ENCODE assay signal across 8 cellular contexts in genomic region chr11:120337896-120338840, GRCh38. TPM values are rescaled to one million over a fixed set of nuclear protein-coding genes. Genes with fewer than 3 reads are reported as not detected.
DNase-seq lines count a peak whose midpoint lies in the region; ATAC-seq and TF ChIP-seq lines count a peak whose summit lies in the region.

No MANE protein-coding gene starts in this region.

- TF ChIP-seq CTCF in CD8-positive, alpha-beta T cell (IDR thresholded peaks at IDR 0.05) = no peak
- no peak for TF ChIP-seq CTCF in KMS-11 (conservative IDR thresholded peaks at IDR 0.05; ENCODE audit: low read depth, low read length)
- no peak for TF ChIP-seq CTCF in body of pancreas (IDR thresholded peaks at IDR 0.05)

- H3K4me3 Mint-ChIP-seq in CD8-positive, alpha-beta T cell = peak overlapping the region; percentile 90

- H3K27ac Mint-ChIP-seq in CD8-positive, alpha-beta T cell = no peak overlapping the region

- H3K4me1 Mint-ChIP-seq in CD8-positive, alpha-beta T cell (ENCODE audit: low read depth) = peaks cover 33% of the 10 kb centered on the region

- intact Hi-C loops in CD8-positive, alpha-beta T cell (cut with DNase I, micrococcal nuclease) = loop anchor here (10.0 kb wide), 3 partner anchors 87 to 617 kb away; partner anchors contain the start of gene GRIK4 (in 1 of the 2)
- intact Hi-C loops in body of pancreas (cut with DNase I) = no loop called here

- peaks cover 24% of the 10 kb centered on the region for H3K4me1 ChIP-seq in CD8-positive, alpha-beta T cell (ENCODE audit: insufficient read depth, low read length)
- peaks cover 44% of the 10 kb centered on the region for H3K4me1 ChIP-seq in KMS-11 (ENCODE audit: low read depth, poor library complexity, severe bottlenecking)
- H3K4me1 ChIP-seq in body of pancreas = peaks cover 50% of the 10 kb centered on the region

- H3K79me2 ChIP-seq in KMS-11 (ENCODE audit: insufficient read depth, low read depth) = peaks cover 65% of the 10 kb centered on the region

- no peak overlapping the region for H2AFZ ChIP-seq in KMS-11 (ENCODE audit: low read depth)

- H3K27me3 ChIP-seq in CD8-positive, alpha-beta T cell (ENCODE audit: insufficient read depth, low read length) = peaks cover 17% of the 10 kb centered on the region
- H3K27me3 ChIP-seq in KMS-11 (ENCODE audit: insufficient read depth, low read depth) (no peaks in the 10 kb centered on the region), body of pancreas (no peaks in the 10 kb centered on the region)

- peaks cover 2% of the 10 kb centered on the region for H3K36me3 Mint-ChIP-seq in CD8-positive, alpha-beta T cell

- no peak overlapping the region for H3K27ac ChIP-seq in CD8-positive, alpha-beta T cell (ENCODE audit: low read depth, low read length)
- H3K27ac ChIP-seq in KMS-11 = peak overlapping the region; percentile 87
- peak overlapping the region; percentile 89 to 96 (median 95) for H3K27ac ChIP-seq in body of pancreas

- POLR2A ChIA-PET in CD8-positive, alpha-beta T cell (lab: Charles Lee) = interaction anchor here (0.5 kb wide), 1 partner anchor 206 kb away, joined by 7 read pairs; no protein-coding TSS in a partner anchor

- H3K4me3 ChIP-seq in CD8-positive, alpha-beta T cell (ENCODE audit: low read depth, low read length) = no peak overlapping the region
- H3K4me3 ChIP-seq in KMS-11 (IDR thresholded peaks at IDR 0.05; ENCODE audit: insufficient read depth, low read depth, low read length) (no peak overlapping the region), body of pancreas (peak overlapping the region in 1 of 2 donors; percentile 73)

- no peaks in the 10 kb centered on the region for H3K9me3 ChIP-seq in CD8-positive, alpha-beta T cell (ENCODE audit: low read length)
- H3K9me3 ChIP-seq in body of pancreas = no peaks in the 10 kb centered on the region

- H3K9me3 Mint-ChIP-seq in CD8-positive, alpha-beta T cell = no peaks in the 10 kb centered on the region

- H3K36me3 ChIP-seq in CD8-positive, alpha-beta T cell (ENCODE audit: insufficient read depth, low read length) = no peaks in the 10 kb centered on the region
- H3K36me3 ChIP-seq in KMS-11 (ENCODE audit: insufficient read depth) (no peaks in the 10 kb centered on the region), body of pancreas (replicated peaks in 1 of 2; ENCODE audit: insufficient read depth in 1 of 2, low read depth in 2 of 2) (no peaks in the 10 kb centered on the region)

- TF ChIP-seq POLR2A in body of pancreas (IDR thresholded peaks at IDR 0.05) = no peak

- H3K9ac ChIP-seq in KMS-11 = peak overlapping the region; percentile 84

- CTCF ChIA-PET in CD8-positive, alpha-beta T cell (lab: Charles Lee) = interaction anchor here (0.7 to 1.0 kb wide), 3 partner anchors 347 to 381 kb away, joined by 3 to 4 read pairs (median 3); no protein-coding TSS in a partner anchor

- ATAC-seq in CD8-positive, alpha-beta T cell = no peak
- ATAC-seq in body of pancreas (no peak), GM18867 (IDR thresholded peaks at IDR 0.05; ENCODE audit: unreplicated experiment) (no peak)

- WGBS in body of pancreas, 2 donors = 11 to 15% methylated on average over 12 of the region's 12 CpGs

- no peak for DNase-seq in CD8-positive, alpha-beta T cell
- peak in 1 of 4 donors; percentile 39 for DNase-seq in body of pancreas
- DNase-seq in medulla oblongata (ENCODE audit: extremely low spot score) = peak; percentile 41
- DNase-seq in NCI-H1436 (lab: John Stamatoyannopoulos, UW) = no peak
- no peak for DNase-seq in NCI-H1930 (lab: John Stamatoyannopoulos, UW)
- no peak for DNase-seq in activated naive CD4-positive, alpha-beta T cell treated with Interleukin-2 at 50 U/mL for 16 hours

- H4K20me1 ChIP-seq in KMS-11 (ENCODE audit: insufficient read depth) = no peaks in the 10 kb centered on the region

- peak overlapping the region; percentile 99 for H3K4me2 ChIP-seq in KMS-11

- H3K27me3 Mint-ChIP-seq in CD8-positive, alpha-beta T cell (ENCODE audit: low read depth) = peaks cover 51% of the 10 kb centered on the region

RNA-seq across cellular contexts. Expression of gene ARHGEF12, which starts 2.0 kb away (rescaled TPM):
- total RNA-seq in CD8-positive, alpha-beta T cell = 1 to 10 TPM; 3.8 to 5.6 TPM
- total RNA-seq in body of pancreas = 10 to 100 TPM; 46.5 to 71.1 TPM

RNA-seq across cellular contexts. Expression of gene TLCD5, which starts 13.1 kb away (rescaled TPM):
- total RNA-seq in CD8-positive, alpha-beta T cell = under 1 TPM in 1 of 2 experiments, not detected in 1; 0.14 TPM
- 1 to 10 TPM; 3.0 to 3.1 TPM for total RNA-seq in body of pancreas

Comparison
In these comparisons a context has a peak if more than half of its experiments do, and no peak if none do; other contexts are left out.
1. RNA of gene ARHGEF12, which starts 2.0 kb away (total RNA-seq): 46.5 to 71.1 TPM in body of pancreas; 3.8 to 5.6 TPM in CD8-positive, alpha-beta T cell; every median in the first group is over 4 times any median in the second.